In genomic region chr1:248858891-248859889, GRCh38 we compare ENCODE assay signal across 1 cellular context.
TF ChIP-seq lines count a peak whose summit lies in the region.

ZNF692 (minus strand) TSS chr1:248859085; CDS start chr1:248858309, 776 bp downstream.

TF ChIP-seq in HepG2, 621 proteins besides CTCF, POLR2A, EP300 and RAD21 (continued from another document and continues in another):
- TF ChIP-seq PBX2 (CRISPR knock-in tag; IDR thresholded peaks at IDR 0.05) (no peak), HCFC1 (IDR thresholded peaks at IDR 0.05; ENCODE audit: low read depth, low read length) (no peak; the same call in 1 of the 2 replicates), HOXD1 (CRISPR knock-in tag; IDR thresholded peaks at IDR 0.05) (peak; percentile 56), ZSCAN25 (CRISPR knock-in tag; IDR thresholded peaks at IDR 0.05) (no peak), RORA (CRISPR knock-in tag; IDR thresholded peaks at IDR 0.05) (no peak), ZNF441 (CRISPR knock-in tag; IDR thresholded peaks at IDR 0.05; ENCODE audit: borderline replicate concordance) (no peak), JDP2 (CRISPR knock-in tag; IDR thresholded peaks at IDR 0.05; ENCODE audit: borderline replicate concordance) (no peak), PCBP2 (optimal IDR thresholded peaks at IDR 0.05; ENCODE audit: low read depth, low read length, poor library complexity, severe bottlenecking) (no peak), ZNF546 (CRISPR knock-in tag; conservative IDR thresholded peaks at IDR 0.05) (no peak), ZNF234 (CRISPR knock-in tag; conservative IDR thresholded peaks at IDR 0.05) (no peak), PHF21A (CRISPR knock-in tag; IDR thresholded peaks at IDR 0.05) (peak; percentile 4; the same call in 1 of the 2 replicates), HNRNPL (IDR thresholded peaks at IDR 0.05; ENCODE audit: low read depth, low read length) (no peak), ZNF564 (CRISPR knock-in tag; IDR thresholded peaks at IDR 0.05) (peak; percentile 8; the same call in 1 of the 2 replicates), ERF (CRISPR knock-in tag; IDR thresholded peaks at IDR 0.05) (no peak), IRF9 (CRISPR knock-in tag; IDR thresholded peaks at IDR 0.05; ENCODE audit: borderline replicate concordance) (peak; percentile 41; the same call in 1 of the 2 replicates), HNF4G (IDR thresholded peaks at IDR 0.05; ENCODE audit: borderline replicate concordance, low read depth, low read length) (no peak), HNF4G (CRISPR knock-in tag; IDR thresholded peaks at IDR 0.05; ENCODE audit: borderline replicate concordance, low read depth) (no peak), GLI4 (CRISPR knock-in tag; IDR thresholded peaks at IDR 0.05; ENCODE audit: borderline replicate concordance) (no peak), GTF3A (CRISPR knock-in tag; conservative IDR thresholded peaks at IDR 0.05) (no peak), ZNF761 (CRISPR knock-in tag; conservative IDR thresholded peaks at IDR 0.05) (peak; percentile 86), RERE (CRISPR knock-in tag; IDR thresholded peaks at IDR 0.05; ENCODE audit: low read depth) (0 out of 2 replicates have a peak, but pooled peaks have one; percentile 42), ZBTB44 (CRISPR knock-in tag; IDR thresholded peaks at IDR 0.05) (no peak), ZNF142 (CRISPR knock-in tag; IDR thresholded peaks at IDR 0.05) (0 out of 2 replicates have a peak, but pooled peaks have one; percentile 28), NFE2L2 (IDR thresholded peaks at IDR 0.05; ENCODE audit: low read length) (no peak), CBX1 (IDR thresholded peaks at IDR 0.05; ENCODE audit: low read depth) (peak; percentile 45), CERS6 (CRISPR knock-in tag; IDR thresholded peaks at IDR 0.05) (no peak), ZNF414 (CRISPR knock-in tag; IDR thresholded peaks at IDR 0.05) (peak; percentile 32; the same call in 1 of the 2 replicates), ZNF343 (CRISPR knock-in tag; IDR thresholded peaks at IDR 0.05) (no peak), CREBL2 (CRISPR knock-in tag; IDR thresholded peaks at IDR 0.05; ENCODE audit: borderline replicate concordance) (no peak), KAT8 (CRISPR knock-in tag; IDR thresholded peaks at IDR 0.05) (peak; percentile 88), HBP1 (CRISPR knock-in tag; IDR thresholded peaks at IDR 0.05; ENCODE audit: low read depth) (no peak), GABPA (IDR thresholded peaks at IDR 0.05; ENCODE audit: low read depth, low read length) (no peak), GABPA (CRISPR knock-in tag; IDR thresholded peaks at IDR 0.05; ENCODE audit: low read depth) (peak; percentile 72), CENPT (CRISPR knock-in tag; IDR thresholded peaks at IDR 0.05; ENCODE audit: low read depth) (no peak; the same call in 1 of the 2 replicates), ZNF280B (CRISPR knock-in tag; IDR thresholded peaks at IDR 0.05; ENCODE audit: borderline replicate concordance) (no peak), ZNF792 (CRISPR knock-in tag; IDR thresholded peaks at IDR 0.05) (no peak), ZBTB26 (CRISPR knock-in tag; IDR thresholded peaks at IDR 0.05; ENCODE audit: borderline replicate concordance) (no peak), ZC3H13 (CRISPR knock-in tag; IDR thresholded peaks at IDR 0.05) (peak; percentile 25; the same call in 1 of the 2 replicates)
